1 cellular context compared by ENCODE assay signal in genomic region chr4:41692717-41693345, GRCh38.
A peak's percentile ranks its signal among the peaks of the same experiment; 100 is the strongest.
TF ChIP-seq lines count a peak whose summit lies in the region.

No MANE protein-coding gene starts in this region.

TF ChIP-seq in GM23338, 12 proteins besides CTCF, POLR2A, EP300 and RAD21 (continued from another document):
- TF ChIP-seq ZNF462 (CRISPR knock-in tag; IDR thresholded peaks at IDR 0.05) (peak; percentile 87; the same call in 1 of the 2 replicates), EZH2phosphoT487 (IDR thresholded peaks at IDR 0.05; ENCODE audit: unreplicated experiment) (no peak)
TF ChIP-seq in GM23338: peak in this region for 2.
